ENCODE assay signal across 15 cellular contexts in the genomic region with DNA sequence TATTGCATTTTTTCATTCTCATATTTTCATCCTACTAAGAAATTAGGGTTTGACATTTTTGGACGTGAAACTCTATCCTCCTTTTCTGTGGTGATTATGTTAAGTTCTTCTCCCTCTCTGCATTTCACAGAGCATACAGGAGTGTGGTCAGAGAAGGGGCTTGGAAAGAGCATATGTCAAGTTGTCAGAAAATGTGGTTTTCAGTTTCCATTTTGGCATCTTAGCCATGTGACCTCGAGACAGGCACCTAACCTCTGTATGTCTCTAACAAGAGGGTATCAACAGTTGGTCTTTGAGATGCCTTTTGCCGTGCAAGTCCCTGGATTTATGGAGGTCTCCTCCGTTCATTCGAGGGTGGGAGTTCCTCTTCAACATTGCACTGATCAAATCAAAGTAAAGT.
"Had no signal": no experiment of that assay in that cellular context is flagged by ENCODE, and none has a peak within 500 bp of the region (broad histone marks: within the 10 kb centered on the region; RNA-seq: fewer than 3 reads in every experiment).

No MANE protein-coding gene starts in this region.

- H3K4me3 ChIP-seq: heart right ventricle, left ventricle myocardium inferior, transverse colon, vagina had no signal

- H3K9me3 ChIP-seq: left ventricle myocardium inferior, transverse colon, vagina had no signal

- H3K4me1 ChIP-seq: heart right ventricle, left ventricle myocardium inferior, transverse colon, vagina had no signal

- H3K36me3 ChIP-seq: heart right ventricle, left ventricle myocardium inferior, transverse colon, vagina had no signal

- H3K27ac ChIP-seq: heart right ventricle, left ventricle myocardium inferior, transverse colon, vagina, VCaP had no signal

- DNase-seq: activated CD4-positive, alpha-beta T cell treated with anti-CD3 and anti-CD28 coated beads, Interleukin-2, amount 50 U/mL, for 4 hours; activated CD4-positive, CD25-positive, alpha-beta regulatory T cell treated with anti-CD3 and anti-CD28 coated beads, Interleukin-2, amount 50 U/mL, for 72 hours; activated gamma-delta T cell; activated T-cell treated with anti-CD3 and anti-CD28 coated beads, Interleukin-2, amount 50 U/mL, for 72 hours; effector CD4-positive, alpha-beta T cell; heart right ventricle; left ventricle myocardium inferior; stimulated activated CD4-positive, alpha-beta T cell treated with anti-CD3 and anti-CD28 coated beads, Interleukin-12 subunit alpha, Interleukin-12 subunit beta, amount 100 ng/mL, for 4 hours; stimulated activated CD4-positive, alpha-beta T cell treated with anti-CD3 and anti-CD28 coated beads, Interleukin-1b, Interleukin-23, amount 100 ng/mL, for 48 hours; stimulated activated CD8-positive, alpha-beta memory T cell treated with anti-CD3 and anti-CD28 coated beads, Interleukin-4, amount 100 ng/mL, for 48 hours; stimulated activated naive CD4-positive, alpha-beta T cell; substantia nigra; transverse colon had no signal

- H3K27me3 ChIP-seq: heart right ventricle, transverse colon, vagina had no signal

- ATAC-seq: activated T-cell treated with anti-CD3 and anti-CD28 coated beads, Interleukin-2, amount 50 U/mL, for 72 hours; heart right ventricle had no signal
